ENCODE assay signal across 3 cellular contexts in the genomic region with DNA sequence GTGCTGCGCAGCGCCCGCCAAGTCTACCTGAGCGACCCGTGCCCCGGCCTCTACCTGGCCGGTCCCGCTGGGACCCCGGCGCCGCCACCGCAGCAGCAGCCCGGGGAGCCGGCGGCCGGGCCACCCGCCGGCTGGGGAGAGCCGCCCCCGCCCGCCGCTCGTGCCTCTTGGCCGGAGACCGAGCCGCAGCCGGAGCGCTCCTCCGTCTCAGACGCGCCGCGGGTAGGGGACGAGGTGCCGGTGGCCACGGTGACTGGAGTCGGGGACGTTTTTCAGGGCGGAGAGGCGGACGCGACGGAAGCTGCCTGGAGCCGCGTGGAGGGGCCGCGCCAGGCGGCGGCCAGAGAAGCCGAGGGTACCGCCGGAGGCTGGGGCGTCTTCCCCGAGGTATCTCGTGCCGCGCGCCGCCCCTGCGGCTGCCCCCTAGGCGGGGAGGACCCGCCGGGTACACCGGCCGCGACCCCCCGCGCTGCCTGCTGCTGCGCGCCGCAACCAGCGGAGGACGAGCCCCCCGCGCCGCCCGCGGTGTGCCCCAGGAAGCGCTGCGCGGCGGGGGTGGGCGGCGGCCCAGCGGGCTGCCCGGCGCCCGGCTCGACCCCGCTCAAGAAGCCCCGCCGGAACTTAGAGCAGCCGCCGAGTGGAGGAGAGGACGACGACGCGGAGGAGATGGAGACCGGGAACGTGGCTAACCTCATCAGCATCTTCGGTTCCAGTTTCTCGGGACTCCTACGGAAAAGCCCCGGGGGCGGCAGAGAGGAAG.
TF ChIP-seq lines count a peak whose summit lies in the region.

No MANE protein-coding gene starts in this region.

TF ChIP-seq in SK-N-SH, 30 proteins besides CTCF, POLR2A, EP300 and RAD21:
- peak; percentile 32; the same call in 1 of the 2 replicates for TF ChIP-seq TAF1 (IDR thresholded peaks at IDR 0.05; ENCODE audit: borderline replicate concordance, low read depth, low read length)
- TF ChIP-seq, protein P1, sequence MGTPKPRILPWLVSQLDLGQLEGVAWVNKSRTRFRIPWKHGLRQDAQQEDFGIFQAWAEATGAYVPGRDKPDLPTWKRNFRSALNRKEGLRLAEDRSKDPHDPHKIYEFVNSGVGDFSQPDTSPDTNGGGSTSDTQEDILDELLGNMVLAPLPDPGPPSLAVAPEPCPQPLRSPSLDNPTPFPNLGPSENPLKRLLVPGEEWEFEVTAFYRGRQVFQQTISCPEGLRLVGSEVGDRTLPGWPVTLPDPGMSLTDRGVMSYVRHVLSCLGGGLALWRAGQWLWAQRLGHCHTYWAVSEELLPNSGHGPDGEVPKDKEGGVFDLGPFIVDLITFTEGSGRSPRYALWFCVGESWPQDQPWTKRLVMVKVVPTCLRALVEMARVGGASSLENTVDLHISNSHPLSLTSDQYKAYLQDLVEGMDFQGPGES (IDR thresholded peaks at IDR 0.05; ENCODE audit: low read depth, low read length): no peak

TF ChIP-seq in SK-N-SH treated with all-trans-retinoic acid at 6 μM for 48 hours, 23 proteins besides CTCF, POLR2A, EP300 and RAD21:
- no peak for TF ChIP-seq ZNF8 (CRISPR knock-in tag; IDR thresholded peaks at IDR 0.05)
- TF ChIP-seq BACH2 (CRISPR knock-in tag; IDR thresholded peaks at IDR 0.05; ENCODE audit: borderline replicate concordance): no peak
- TF ChIP-seq, protein P2, sequence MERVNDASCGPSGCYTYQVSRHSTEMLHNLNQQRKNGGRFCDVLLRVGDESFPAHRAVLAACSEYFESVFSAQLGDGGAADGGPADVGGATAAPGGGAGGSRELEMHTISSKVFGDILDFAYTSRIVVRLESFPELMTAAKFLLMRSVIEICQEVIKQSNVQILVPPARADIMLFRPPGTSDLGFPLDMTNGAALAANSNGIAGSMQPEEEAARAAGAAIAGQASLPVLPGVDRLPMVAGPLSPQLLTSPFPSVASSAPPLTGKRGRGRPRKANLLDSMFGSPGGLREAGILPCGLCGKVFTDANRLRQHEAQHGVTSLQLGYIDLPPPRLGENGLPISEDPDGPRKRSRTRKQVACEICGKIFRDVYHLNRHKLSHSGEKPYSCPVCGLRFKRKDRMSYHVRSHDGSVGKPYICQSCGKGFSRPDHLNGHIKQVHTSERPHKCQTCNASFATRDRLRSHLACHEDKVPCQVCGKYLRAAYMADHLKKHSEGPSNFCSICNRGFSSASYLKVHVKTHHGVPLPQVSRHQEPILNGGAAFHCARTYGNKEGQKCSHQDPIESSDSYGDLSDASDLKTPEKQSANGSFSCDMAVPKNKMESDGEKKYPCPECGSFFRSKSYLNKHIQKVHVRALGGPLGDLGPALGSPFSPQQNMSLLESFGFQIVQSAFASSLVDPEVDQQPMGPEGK (CRISPR knock-in tag; IDR thresholded peaks at IDR 0.05; ENCODE audit: borderline replicate concordance): no peak
- TF ChIP-seq SNAI2 (CRISPR knock-in tag; IDR thresholded peaks at IDR 0.05): no peak
- TF ChIP-seq, protein P3, sequence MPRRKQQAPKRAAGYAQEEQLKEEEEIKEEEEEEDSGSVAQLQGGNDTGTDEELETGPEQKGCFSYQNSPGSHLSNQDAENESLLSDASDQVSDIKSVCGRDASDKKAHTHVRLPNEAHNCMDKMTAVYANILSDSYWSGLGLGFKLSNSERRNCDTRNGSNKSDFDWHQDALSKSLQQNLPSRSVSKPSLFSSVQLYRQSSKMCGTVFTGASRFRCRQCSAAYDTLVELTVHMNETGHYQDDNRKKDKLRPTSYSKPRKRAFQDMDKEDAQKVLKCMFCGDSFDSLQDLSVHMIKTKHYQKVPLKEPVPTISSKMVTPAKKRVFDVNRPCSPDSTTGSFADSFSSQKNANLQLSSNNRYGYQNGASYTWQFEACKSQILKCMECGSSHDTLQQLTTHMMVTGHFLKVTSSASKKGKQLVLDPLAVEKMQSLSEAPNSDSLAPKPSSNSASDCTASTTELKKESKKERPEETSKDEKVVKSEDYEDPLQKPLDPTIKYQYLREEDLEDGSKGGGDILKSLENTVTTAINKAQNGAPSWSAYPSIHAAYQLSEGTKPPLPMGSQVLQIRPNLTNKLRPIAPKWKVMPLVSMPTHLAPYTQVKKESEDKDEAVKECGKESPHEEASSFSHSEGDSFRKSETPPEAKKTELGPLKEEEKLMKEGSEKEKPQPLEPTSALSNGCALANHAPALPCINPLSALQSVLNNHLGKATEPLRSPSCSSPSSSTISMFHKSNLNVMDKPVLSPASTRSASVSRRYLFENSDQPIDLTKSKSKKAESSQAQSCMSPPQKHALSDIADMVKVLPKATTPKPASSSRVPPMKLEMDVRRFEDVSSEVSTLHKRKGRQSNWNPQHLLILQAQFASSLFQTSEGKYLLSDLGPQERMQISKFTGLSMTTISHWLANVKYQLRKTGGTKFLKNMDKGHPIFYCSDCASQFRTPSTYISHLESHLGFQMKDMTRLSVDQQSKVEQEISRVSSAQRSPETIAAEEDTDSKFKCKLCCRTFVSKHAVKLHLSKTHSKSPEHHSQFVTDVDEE (CRISPR knock-in tag; IDR thresholded peaks at IDR 0.05): no peak
- no peak for TF ChIP-seq PPARA (CRISPR knock-in tag; IDR thresholded peaks at IDR 0.05; ENCODE audit: borderline replicate concordance)
- no peak for TF ChIP-seq ZNF565 (CRISPR knock-in tag; conservative IDR thresholded peaks at IDR 0.05; ENCODE audit: low read depth)

TF ChIP-seq in endothelial cell of umbilical vein, 7 proteins besides CTCF, POLR2A, EP300 and RAD21:
- no peak for TF ChIP-seq GATA2 (IDR thresholded peaks at IDR 0.05; ENCODE audit: insufficient read depth, insufficient read length, low read depth, low read length)
- TF ChIP-seq, protein P4, sequence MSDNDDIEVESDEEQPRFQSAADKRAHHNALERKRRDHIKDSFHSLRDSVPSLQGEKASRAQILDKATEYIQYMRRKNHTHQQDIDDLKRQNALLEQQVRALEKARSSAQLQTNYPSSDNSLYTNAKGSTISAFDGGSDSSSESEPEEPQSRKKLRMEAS (IDR thresholded peaks at IDR 0.05; ENCODE audit: insufficient read depth, insufficient read length): no peak
- TF ChIP-seq JUN (IDR thresholded peaks at IDR 0.05; ENCODE audit: borderline replicate concordance, insufficient read depth, insufficient read length, low read depth): no peak
- TF ChIP-seq POLR2AphosphoS5 (IDR thresholded peaks at IDR 0.05; ENCODE audit: insufficient read depth, low read depth, low read length): no peak
- TF ChIP-seq FOS (IDR thresholded peaks at IDR 0.05; ENCODE audit: borderline replicate concordance, insufficient read depth, low read length): no peak
- TF ChIP-seq MYC (IDR thresholded peaks at IDR 0.05; ENCODE audit: low read depth, low read length): no peak
- TF ChIP-seq EZH2 (IDR thresholded peaks at IDR 0.05; ENCODE audit: borderline replicate concordance, low read depth, low read length, severe bottlenecking): no peak
